ENCODE assay signal across 17 cellular contexts in genomic region chr7:66617295-66617694, GRCh38. TPM values are rescaled to one million over a fixed set of nuclear protein-coding genes. Genes with fewer than 3 reads are reported as not detected.
DNase-seq lines count a peak whose midpoint lies in the region; ATAC-seq and TF ChIP-seq lines count a peak whose summit lies in the region.
"Had no signal": no experiment of that assay in that cellular context is flagged by ENCODE, and none has a peak within 500 bp of the region (broad histone marks: within the 10 kb centered on the region; RNA-seq: fewer than 3 reads in every experiment).

No MANE protein-coding gene starts in this region.

- H2AFZ ChIP-seq in GM23338 (peak overlapping the region; percentile 65; the same call in 1 of the 2 replicates), smooth muscle cell (ENCODE audit: low read depth) (no peak overlapping the region)

- DNase-seq in GM23338 (ENCODE audit: low spot score) (no peak), amniotic epithelial cell (ENCODE audit: low read depth) (peak; percentile 94), iris pigment epithelial cell (ENCODE audit: low read depth) (peak; percentile 50), smooth muscle cell (lab: John Stamatoyannopoulos, UW; ENCODE audit: unreplicated experiment) (no peak), LoVo (ENCODE audit: low spot score) (no peak), AG08396 (ENCODE audit: low spot score) (no peak)
- DNase-seq: Calu3; CD4-positive, alpha-beta T cell; GDM1; GOT3; MM.1S; NCI-H1105 treated with DMSO at 0.1 percent for 48 hours; NCI-H187; NCI-H524 had no signal

- no peaks in the 10 kb centered on the region for H3K36me3 ChIP-seq in GM23338 (ENCODE audit: insufficient read depth)
- H3K36me3 ChIP-seq in smooth muscle cell (ENCODE audit: low read depth), result no peaks in the 10 kb centered on the region

- no peak overlapping the region for H3K9ac ChIP-seq in smooth muscle cell (ENCODE audit: low read depth)
- H3K9ac ChIP-seq: KMS-11 had no signal

- H3K36me3 Mint-ChIP-seq in GM23338 (ENCODE audit: low read depth), result peaks cover 14% of the 10 kb centered on the region

- H3K4me3 Mint-ChIP-seq in GM23338, result no peak overlapping the region
- H3K4me3 Mint-ChIP-seq: CD4-positive, alpha-beta T cell had no signal

- peaks cover 20% of the 10 kb centered on the region for H3K4me1 ChIP-seq in GM23338 (ENCODE audit: insufficient read depth)
- H3K4me1 ChIP-seq in smooth muscle cell (ENCODE audit: low read depth), result peaks cover 8% of the 10 kb centered on the region

- peaks cover 25% of the 10 kb centered on the region for H3F3A ChIP-seq in GM23338 (replicated peaks; ENCODE audit: low read depth)
- H3F3A ChIP-seq in smooth muscle cell (ENCODE audit: low read depth), result peaks cover 4% of the 10 kb centered on the region

- no peak overlapping the region for H3K4me3 ChIP-seq in GM23338
- H3K4me3 ChIP-seq in smooth muscle cell, result no peak overlapping the region

- H3K4me1 Mint-ChIP-seq in GM23338, result peaks cover 20% of the 10 kb centered on the region

- WGBS in smooth muscle cell (ENCODE audit: low lambda C conversion rate), result 33% methylated on average over 8 of the region's 8 CpGs

- peaks cover 2% of the 10 kb centered on the region for H3K27me3 Mint-ChIP-seq in GM23338 (ENCODE audit: insufficient read depth, low read depth, poor library complexity)
- H3K27me3 Mint-ChIP-seq: CD4-positive, alpha-beta T cell had no signal

- ATAC-seq in GM23338 (no peak), GM18861 (IDR thresholded peaks at IDR 0.05; ENCODE audit: unreplicated experiment) (no peak), GM21390 (IDR thresholded peaks at IDR 0.05; ENCODE audit: unreplicated experiment) (no peak)

- H3K27me3 ChIP-seq in GM23338 (ENCODE audit: insufficient read depth) (no peaks in the 10 kb centered on the region), smooth muscle cell (ENCODE audit: low read depth) (no peaks in the 10 kb centered on the region)

- peaks cover 34% of the 10 kb centered on the region for H3K9me3 Mint-ChIP-seq in GM23338
- H3K9me3 Mint-ChIP-seq: CD4-positive, alpha-beta T cell had no signal

- no peaks in the 10 kb centered on the region for H3K9me2 ChIP-seq in GM23338 (ENCODE audit: insufficient read depth)

- H3K4me2 ChIP-seq in GM23338 (no peak overlapping the region), smooth muscle cell (peak overlapping the region; percentile 53)
- H3K4me2 ChIP-seq: KMS-11 had no signal

- H3K79me2 ChIP-seq in GM23338 (replicated peaks; ENCODE audit: insufficient read depth) (no peaks in the 10 kb centered on the region), smooth muscle cell (ENCODE audit: low read depth) (no peaks in the 10 kb centered on the region)

- H4K20me1 ChIP-seq in GM23338 (replicated peaks; ENCODE audit: insufficient read depth), result no peaks in the 10 kb centered on the region
- no peaks in the 10 kb centered on the region for H4K20me1 ChIP-seq in smooth muscle cell (ENCODE audit: low read depth)

- H3K27ac ChIP-seq in GM23338 (ENCODE audit: low read depth) (peak overlapping the region; percentile 61), smooth muscle cell (ENCODE audit: low read depth) (peak overlapping the region; percentile 44)
- H3K27ac ChIP-seq: KMS-11 had no signal

- no peak overlapping the region for H3K27ac Mint-ChIP-seq in GM23338
- H3K27ac Mint-ChIP-seq: CD4-positive, alpha-beta T cell had no signal

- TF ChIP-seq CTCF in GM23338 (conservative IDR thresholded peaks at IDR 0.05; ENCODE audit: low read depth in 2 of 2) (no peak), smooth muscle cell (IDR thresholded peaks at IDR 0.05; ENCODE audit: borderline replicate concordance, insufficient read depth, poor library complexity, severe bottlenecking) (no peak)

- H3K9me3 ChIP-seq in smooth muscle cell (replicated peaks; ENCODE audit: low read depth), result no peaks in the 10 kb centered on the region

TF ChIP-seq in GM23338, 12 proteins besides CTCF, POLR2A, EP300 and RAD21 (continues in another document):
- TF ChIP-seq CREB1 (CRISPR knock-in tag; IDR thresholded peaks at IDR 0.05; ENCODE audit: low read depth), result no peak
- TF ChIP-seq EZH2 (IDR thresholded peaks at IDR 0.05; ENCODE audit: low read depth, unreplicated experiment), result no peak
- TF ChIP-seq, protein P1, sequence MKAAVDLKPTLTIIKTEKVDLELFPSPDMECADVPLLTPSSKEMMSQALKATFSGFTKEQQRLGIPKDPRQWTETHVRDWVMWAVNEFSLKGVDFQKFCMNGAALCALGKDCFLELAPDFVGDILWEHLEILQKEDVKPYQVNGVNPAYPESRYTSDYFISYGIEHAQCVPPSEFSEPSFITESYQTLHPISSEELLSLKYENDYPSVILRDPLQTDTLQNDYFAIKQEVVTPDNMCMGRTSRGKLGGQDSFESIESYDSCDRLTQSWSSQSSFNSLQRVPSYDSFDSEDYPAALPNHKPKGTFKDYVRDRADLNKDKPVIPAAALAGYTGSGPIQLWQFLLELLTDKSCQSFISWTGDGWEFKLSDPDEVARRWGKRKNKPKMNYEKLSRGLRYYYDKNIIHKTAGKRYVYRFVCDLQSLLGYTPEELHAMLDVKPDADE (IDR thresholded peaks at IDR 0.05), result no peak
- TF ChIP-seq ZNF331 (CRISPR knock-in tag; IDR thresholded peaks at IDR 0.05; ENCODE audit: low read depth), result no peak
- TF ChIP-seq ZNF114 (CRISPR knock-in tag; IDR thresholded peaks at IDR 0.05), result no peak
- no peak for TF ChIP-seq JUNB (IDR thresholded peaks at IDR 0.05; ENCODE audit: unreplicated experiment)
- TF ChIP-seq EZH2phosphoT487 (IDR thresholded peaks at IDR 0.05; ENCODE audit: unreplicated experiment), result no peak
- TF ChIP-seq POLR2AphosphoS5 (IDR thresholded peaks at IDR 0.05; ENCODE audit: low read depth), result no peak
- no peak for TF ChIP-seq STAT1 (IDR thresholded peaks at IDR 0.05; ENCODE audit: unreplicated experiment)
- TF ChIP-seq NANOG (IDR thresholded peaks at IDR 0.05; ENCODE audit: borderline replicate concordance), result no peak
- TF ChIP-seq, protein P2, sequence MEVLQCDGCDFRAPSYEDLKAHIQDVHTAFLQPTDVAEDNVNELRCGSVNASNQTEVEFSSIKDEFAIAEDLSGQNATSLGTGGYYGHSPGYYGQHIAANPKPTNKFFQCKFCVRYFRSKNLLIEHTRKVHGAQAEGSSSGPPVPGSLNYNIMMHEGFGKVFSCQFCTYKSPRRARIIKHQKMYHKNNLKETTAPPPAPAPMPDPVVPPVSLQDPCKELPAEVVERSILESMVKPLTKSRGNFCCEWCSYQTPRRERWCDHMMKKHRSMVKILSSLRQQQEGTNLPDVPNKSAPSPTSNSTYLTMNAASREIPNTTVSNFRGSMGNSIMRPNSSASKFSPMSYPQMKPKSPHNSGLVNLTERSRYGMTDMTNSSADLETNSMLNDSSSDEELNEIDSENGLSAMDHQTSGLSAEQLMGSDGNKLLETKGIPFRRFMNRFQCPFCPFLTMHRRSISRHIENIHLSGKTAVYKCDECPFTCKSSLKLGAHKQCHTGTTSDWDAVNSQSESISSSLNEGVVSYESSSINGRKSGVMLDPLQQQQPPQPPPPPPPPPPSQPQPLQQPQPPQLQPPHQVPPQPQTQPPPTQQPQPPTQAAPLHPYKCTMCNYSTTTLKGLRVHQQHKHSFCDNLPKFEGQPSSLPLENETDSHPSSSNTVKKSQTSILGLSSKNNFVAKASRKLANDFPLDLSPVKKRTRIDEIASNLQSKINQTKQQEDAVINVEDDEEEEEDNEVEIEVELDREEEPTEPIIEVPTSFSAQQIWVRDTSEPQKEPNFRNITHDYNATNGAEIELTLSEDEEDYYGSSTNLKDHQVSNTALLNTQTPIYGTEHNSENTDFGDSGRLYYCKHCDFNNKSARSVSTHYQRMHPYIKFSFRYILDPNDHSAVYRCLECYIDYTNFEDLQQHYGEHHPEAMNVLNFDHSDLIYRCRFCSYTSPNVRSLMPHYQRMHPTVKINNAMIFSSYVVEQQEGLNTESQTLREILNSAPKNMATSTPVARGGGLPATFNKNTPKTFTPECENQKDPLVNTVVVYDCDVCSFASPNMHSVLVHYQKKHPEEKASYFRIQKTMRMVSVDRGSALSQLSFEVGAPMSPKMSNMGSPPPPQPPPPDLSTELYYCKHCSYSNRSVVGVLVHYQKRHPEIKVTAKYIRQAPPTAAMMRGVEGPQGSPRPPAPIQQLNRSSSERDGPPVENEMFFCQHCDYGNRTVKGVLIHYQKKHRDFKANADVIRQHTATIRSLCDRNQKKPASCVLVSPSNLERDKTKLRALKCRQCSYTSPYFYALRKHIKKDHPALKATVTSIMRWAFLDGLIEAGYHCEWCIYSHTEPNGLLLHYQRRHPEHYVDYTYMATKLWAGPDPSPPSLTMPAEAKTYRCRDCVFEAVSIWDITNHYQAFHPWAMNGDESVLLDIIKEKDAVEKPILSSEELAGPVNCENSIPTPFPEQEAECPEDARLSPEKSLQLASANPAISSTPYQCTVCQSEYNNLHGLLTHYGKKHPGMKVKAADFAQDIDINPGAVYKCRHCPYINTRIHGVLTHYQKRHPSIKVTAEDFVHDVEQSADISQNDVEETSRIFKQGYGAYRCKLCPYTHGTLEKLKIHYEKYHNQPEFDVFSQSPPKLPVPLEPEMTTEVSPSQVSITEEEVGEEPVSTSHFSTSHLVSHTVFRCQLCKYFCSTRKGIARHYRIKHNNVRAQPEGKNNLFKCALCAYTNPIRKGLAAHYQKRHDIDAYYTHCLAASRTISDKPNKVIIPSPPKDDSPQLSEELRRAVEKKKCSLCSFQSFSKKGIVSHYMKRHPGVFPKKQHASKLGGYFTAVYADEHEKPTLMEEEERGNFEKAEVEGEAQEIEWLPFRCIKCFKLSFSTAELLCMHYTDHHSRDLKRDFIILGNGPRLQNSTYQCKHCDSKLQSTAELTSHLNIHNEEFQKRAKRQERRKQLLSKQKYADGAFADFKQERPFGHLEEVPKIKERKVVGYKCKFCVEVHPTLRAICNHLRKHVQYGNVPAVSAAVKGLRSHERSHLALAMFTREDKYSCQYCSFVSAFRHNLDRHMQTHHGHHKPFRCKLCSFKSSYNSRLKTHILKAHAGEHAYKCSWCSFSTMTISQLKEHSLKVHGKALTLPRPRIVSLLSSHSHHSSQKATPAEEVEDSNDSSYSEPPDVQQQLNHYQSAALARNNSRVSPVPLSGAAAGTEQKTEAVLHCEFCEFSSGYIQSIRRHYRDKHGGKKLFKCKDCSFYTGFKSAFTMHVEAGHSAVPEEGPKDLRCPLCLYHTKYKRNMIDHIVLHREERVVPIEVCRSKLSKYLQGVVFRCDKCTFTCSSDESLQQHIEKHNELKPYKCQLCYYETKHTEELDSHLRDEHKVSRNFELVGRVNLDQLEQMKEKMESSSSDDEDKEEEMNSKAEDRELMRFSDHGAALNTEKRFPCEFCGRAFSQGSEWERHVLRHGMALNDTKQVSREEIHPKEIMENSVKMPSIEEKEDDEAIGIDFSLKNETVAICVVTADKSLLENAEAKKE (CRISPR knock-in tag; IDR thresholded peaks at IDR 0.05), result no peak

RNA-seq across cellular contexts. Expression of gene KCTD7, which starts 11.4 kb away (rescaled TPM):
- total RNA-seq in GM23338 (2014; rRNA removed; shearing (Covaris generic)), result 19.8 and 21.0 TPM in 2 replicates
- polyA plus RNA-seq in GM23338 (2016; fragmentation: Nextera tagmentation; extraction: Ambion mirVana) (3.7 and 3.8 TPM in 2 replicates), smooth muscle cell (3.9 and 4.8 TPM in 2 replicates)
- total RNA-seq in smooth muscle cell, result 6.3 and 8.1 TPM in 2 replicates

Comparison
In these comparisons a context has a peak if more than half of its experiments do, and no peak if none do; other contexts are left out.
1. DNase-seq: peak in amniotic epithelial cell (single experiment) and iris pigment epithelial cell (single experiment); none in GM23338 (single experiment), smooth muscle cell (single experiment), LoVo (single experiment) and AG08396 (single experiment).